In the genomic region with DNA sequence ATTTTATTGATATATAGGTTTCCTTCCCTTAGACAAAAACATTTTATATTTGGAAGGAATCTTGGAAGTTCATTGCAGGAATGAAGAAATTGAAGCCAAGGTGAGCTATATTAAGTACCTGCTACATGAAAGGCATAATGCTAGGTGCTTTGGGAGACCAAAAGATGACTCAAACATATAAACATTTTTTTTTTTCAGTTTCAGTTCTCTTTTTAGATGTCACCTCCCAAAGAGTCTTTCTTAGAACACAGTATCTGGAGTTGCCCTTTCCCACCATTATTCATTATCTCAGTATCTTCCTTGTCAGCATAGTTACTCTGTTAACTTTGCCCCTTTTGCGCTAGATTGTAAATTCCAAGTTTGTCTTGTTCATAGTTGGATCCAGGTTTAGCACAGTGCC, we compare ENCODE assay signal across 8 cellular contexts. TPM values are rescaled to one million over a fixed set of nuclear protein-coding genes. Genes with fewer than 3 reads are reported as not detected.
DNase-seq lines count a peak whose midpoint lies in the region; ATAC-seq, FAIRE-seq and TF ChIP-seq lines count a peak whose summit lies in the region.

No MANE protein-coding gene starts in this region.

- no peaks in the 10 kb centered on the region; the same call in 1 of the 2 replicates for H3K4me1 ChIP-seq in HUES6 (ENCODE audit: control insufficient read depth, insufficient read depth, low read length)
- peaks cover 22% of the 10 kb centered on the region for H3K4me1 ChIP-seq in adipocyte (ENCODE audit: control insufficient read depth, insufficient read depth, low read length)
- H3K4me1 ChIP-seq in mesodermal cell (ENCODE audit: control insufficient read depth, insufficient read depth, low read length, poor library complexity, severe bottlenecking): peaks cover 4% of the 10 kb centered on the region

- TF ChIP-seq CTCF in BJ (IDR thresholded peaks at IDR 0.05; ENCODE audit: insufficient read depth, low read depth, low read length): no peak

- no peak for DNase-seq in BJ (ENCODE audit: low read depth)
- DNase-seq in adipocyte (ENCODE audit: low read depth): no peak
- DNase-seq in pons (ENCODE audit: low spot score): no peak
- no peak for DNase-seq in urothelium cell line (ENCODE audit: low spot score)

- POLR2A ChIA-PET in BJ (lab: Charles Lee): no interaction called here

- H3K27me3 ChIP-seq in BJ (ENCODE audit: control insufficient read depth, insufficient read depth, low read length): no peaks in the 10 kb centered on the region
- H3K27me3 ChIP-seq in HUES6 (ENCODE audit: control insufficient read depth, insufficient read depth, low read length): no peaks in the 10 kb centered on the region
- no peaks in the 10 kb centered on the region for H3K27me3 ChIP-seq in adipocyte (replicated peaks; ENCODE audit: control insufficient read depth, insufficient read depth, low read length)

- FAIRE-seq in urothelium cell line (lab: Jason Lieb, UNC): no peak

- H3K9ac ChIP-seq in HUES6 (ENCODE audit: low read length) (peak overlapping the region; percentile 87), adipocyte (ENCODE audit: low read length) (peak overlapping the region; percentile 84)

- H3K27ac ChIP-seq in HUES6 (ENCODE audit: low read depth, low read length) (no peak overlapping the region), mesodermal cell (ENCODE audit: low read depth, low read length, severe bottlenecking) (no peak overlapping the region)

- H3K36me3 ChIP-seq in BJ (ENCODE audit: control insufficient read depth, insufficient read depth, low read length) (no peaks in the 10 kb centered on the region), HUES6 (ENCODE audit: control insufficient read depth, insufficient read depth, low read length) (peaks cover 3% of the 10 kb centered on the region; the same call in 1 of the 2 replicates), adipocyte (ENCODE audit: control insufficient read depth, insufficient read depth, low read length, severe bottlenecking) (no peaks in the 10 kb centered on the region), mesodermal cell (ENCODE audit: control insufficient read depth, insufficient read depth, low read length) (no peaks in the 10 kb centered on the region)

- no CpG with 5 or more reads among the region's 1 CpG for WGBS in mesodermal cell (ENCODE audit: insufficient coverage in 2 of 2), 2 experiments

- H3K4me3 ChIP-seq in BJ (ENCODE audit: low read depth, low read length) (peak overlapping the region; percentile 67; the same call in 1 of the 2 replicates), HUES6 (ENCODE audit: low read depth, low read length) (peak overlapping the region; percentile 84), adipocyte (ENCODE audit: low read length) (peak overlapping the region; percentile 93), mesodermal cell (ENCODE audit: extremely low read depth, insufficient read depth, low read length, poor library complexity, severe bottlenecking) (peak overlapping the region; percentile 81)

- no peaks in the 10 kb centered on the region for H3K9me3 ChIP-seq in HUES6 (ENCODE audit: control insufficient read depth, insufficient read depth, low read depth, low read length)
- H3K9me3 ChIP-seq in adipocyte (ENCODE audit: control insufficient read depth, low read length): no peaks in the 10 kb centered on the region
- H3K9me3 ChIP-seq in mesodermal cell (ENCODE audit: control insufficient read depth, low read length): no peaks in the 10 kb centered on the region

- CTCF ChIA-PET in BJ (lab: Yijun Ruan, JAX): no interaction called here

- ATAC-seq in HG02885 (IDR thresholded peaks at IDR 0.05; ENCODE audit: poor library complexity, unreplicated experiment): no peak
- no peak for ATAC-seq in GM21423 (IDR thresholded peaks at IDR 0.05; ENCODE audit: unreplicated experiment)

RNA-seq across cellular contexts. Expression of a gene that starts 1.1 kb away (rescaled TPM):
- polyA plus RNA-seq in BJ (2011; rRNA removed): 7.4 and 7.7 TPM in 2 replicates
- 2.1 and 4.0 TPM in 2 replicates for polyA minus RNA-seq in BJ (2011; rRNA and poly(A)+ RNA removed)
- 9.6 TPM for polyA plus RNA-seq in mesodermal cell (2013, experiment 1 of 2)
- 8.1 TPM for polyA plus RNA-seq in mesodermal cell (2013, experiment 2 of 2)

RNA-seq across cellular contexts. Expression of a gene that starts 1.6 kb away (rescaled TPM):
- polyA plus RNA-seq in BJ (2011; rRNA removed): 9.1 and 10.6 TPM in 2 replicates
- 10.0 and 11.3 TPM in 2 replicates for polyA minus RNA-seq in BJ (2011; rRNA and poly(A)+ RNA removed)
- 17.7 TPM for polyA plus RNA-seq in mesodermal cell (2013, experiment 1 of 2)
- 16.3 TPM for polyA plus RNA-seq in mesodermal cell (2013, experiment 2 of 2)
